ENCODE assay signal across 16 cellular contexts in genomic region chr2:147632193-147632592, GRCh38.
DNase-seq lines count a peak whose midpoint lies in the region; TF ChIP-seq lines count a peak whose summit lies in the region.
"Had no signal": no experiment of that assay in that cellular context is flagged by ENCODE, and none has a peak within 500 bp of the region (broad histone marks: within the 10 kb centered on the region; RNA-seq: fewer than 3 reads in every experiment).

No MANE protein-coding gene starts in this region.

- no peak for TF ChIP-seq CTCF in WERI-Rb-1 (IDR thresholded peaks at IDR 0.05; ENCODE audit: low read depth, low read length)

- CTCF ChIA-PET in activated CD4-positive, alpha-beta memory T cell treated with anti-CD3 and anti-CD28 coated beads, Interleukin-2, amount 10 ng/mL, durations not matched to agents 7 days and 5 days (lab: Charles Lee): no interaction called here
- CTCF ChIA-PET in activated CD4-positive, alpha-beta memory T cell treated with anti-CD3 and anti-CD28 coated beads for 36 hours (lab: Charles Lee): no interaction called here

- H3K4me3 Mint-ChIP-seq in activated CD4-positive, alpha-beta memory T cell treated with anti-CD3 and anti-CD28 coated beads, Interleukin-2, amount 10 ng/mL, durations not matched to agents 7 days and 5 days: no peak overlapping the region
- no peak overlapping the region for H3K4me3 Mint-ChIP-seq in activated CD4-positive, alpha-beta memory T cell treated with anti-CD3 and anti-CD28 coated beads for 36 hours
- H3K4me3 Mint-ChIP-seq: activated CD4-positive, alpha-beta T cell treated with anti-CD3 and anti-CD28 coated beads for 36 hours; activated T-cell treated with anti-CD3 and anti-CD28 coated beads, Interleukin-2, amount 50 U/mL, for 4 hours had no signal

- peak; percentile 26 for DNase-seq in activated CD4-positive, alpha-beta memory T cell treated with anti-CD3 and anti-CD28 coated beads, Interleukin-2, amount 10 ng/mL, durations not matched to agents 7 days and 5 days
- DNase-seq in activated CD4-positive, alpha-beta memory T cell treated with anti-CD3 and anti-CD28 coated beads for 36 hours: no peak
- DNase-seq in HT1080 (ENCODE audit: low read depth) (peak; percentile 55), RPMI7951 (ENCODE audit: low read depth) (peak; percentile 56), medulla oblongata (ENCODE audit: extremely low spot score) (peak; percentile 18), midbrain (lab: John Stamatoyannopoulos, UW) (no peak), WERI-Rb-1 (no peak), NCI-H345 (lab: John Stamatoyannopoulos, UW) (no peak)
- DNase-seq: activated CD4-positive, alpha-beta T cell treated with anti-CD3 and anti-CD28 coated beads for 36 hours; activated T-cell treated with anti-CD3 and anti-CD28 coated beads, Interleukin-2, amount 50 U/mL, for 4 hours; amygdala; Calu3; mesenchymal stem cell; NCI-H2227 treated with DMSO at 0.1 percent for 48 hours; PC-9; stimulated activated CD4-positive, alpha-beta T cell treated with anti-CD3 and anti-CD28 coated beads, Interleukin-4, amount 100 ng/mL, for 1 hour had no signal

- POLR2A ChIA-PET in activated CD4-positive, alpha-beta memory T cell treated with anti-CD3 and anti-CD28 coated beads, Interleukin-2, amount 10 ng/mL, durations not matched to agents 7 days and 5 days (lab: Charles Lee): no interaction called here
- POLR2A ChIA-PET in activated CD4-positive, alpha-beta memory T cell treated with anti-CD3 and anti-CD28 coated beads for 36 hours (lab: Charles Lee): no interaction called here

- no peak overlapping the region for H3K27ac ChIP-seq in WERI-Rb-1
- H3K27ac ChIP-seq: PC-9 had no signal

- no peaks in the 10 kb centered on the region for H3K36me3 ChIP-seq in WERI-Rb-1

- no peaks in the 10 kb centered on the region for H3K9me3 ChIP-seq in WERI-Rb-1 (ENCODE audit: severe bottlenecking)

- no peaks in the 10 kb centered on the region for H3K36me3 Mint-ChIP-seq in activated CD4-positive, alpha-beta memory T cell treated with anti-CD3 and anti-CD28 coated beads, Interleukin-2, amount 10 ng/mL, durations not matched to agents 7 days and 5 days (ENCODE audit: low read depth)
- H3K36me3 Mint-ChIP-seq in activated CD4-positive, alpha-beta memory T cell treated with anti-CD3 and anti-CD28 coated beads for 36 hours: no peaks in the 10 kb centered on the region

- H3K9me3 Mint-ChIP-seq in activated CD4-positive, alpha-beta memory T cell treated with anti-CD3 and anti-CD28 coated beads, Interleukin-2, amount 10 ng/mL, durations not matched to agents 7 days and 5 days: peaks cover 2% of the 10 kb centered on the region
- H3K9me3 Mint-ChIP-seq in activated CD4-positive, alpha-beta memory T cell treated with anti-CD3 and anti-CD28 coated beads for 36 hours: no peaks in the 10 kb centered on the region
- H3K9me3 Mint-ChIP-seq: activated T-cell treated with anti-CD3 and anti-CD28 coated beads, Interleukin-2, amount 50 U/mL, for 4 hours had no signal

- no peaks in the 10 kb centered on the region for H3K27me3 ChIP-seq in WERI-Rb-1 (ENCODE audit: insufficient read depth, low read depth, severe bottlenecking)

- intact Hi-C loops in activated CD4-positive, alpha-beta memory T cell treated with anti-CD3 and anti-CD28 coated beads for 36 hours (cut with micrococcal nuclease): loop anchor here (5.0 kb wide), 1 partner anchor 140 kb away; no protein-coding TSS in a partner anchor

- H3K4me3 ChIP-seq in WERI-Rb-1 (ENCODE audit: low read depth, low read length): no peak overlapping the region
- H3K4me3 ChIP-seq: PC-9 had no signal

- H3K27ac Mint-ChIP-seq in activated CD4-positive, alpha-beta memory T cell treated with anti-CD3 and anti-CD28 coated beads, Interleukin-2, amount 10 ng/mL, durations not matched to agents 7 days and 5 days: no peak overlapping the region
- H3K27ac Mint-ChIP-seq in activated CD4-positive, alpha-beta memory T cell treated with anti-CD3 and anti-CD28 coated beads for 36 hours: no peak overlapping the region

- no peaks in the 10 kb centered on the region for H3K27me3 Mint-ChIP-seq in activated CD4-positive, alpha-beta memory T cell treated with anti-CD3 and anti-CD28 coated beads, Interleukin-2, amount 10 ng/mL, durations not matched to agents 7 days and 5 days
- no peaks in the 10 kb centered on the region for H3K27me3 Mint-ChIP-seq in activated CD4-positive, alpha-beta memory T cell treated with anti-CD3 and anti-CD28 coated beads for 36 hours
- H3K27me3 Mint-ChIP-seq: activated CD4-positive, alpha-beta T cell treated with anti-CD3 and anti-CD28 coated beads for 36 hours had no signal

- peaks cover 12% of the 10 kb centered on the region for H3K4me1 Mint-ChIP-seq in activated CD4-positive, alpha-beta memory T cell treated with anti-CD3 and anti-CD28 coated beads, Interleukin-2, amount 10 ng/mL, durations not matched to agents 7 days and 5 days
- H3K4me1 Mint-ChIP-seq in activated CD4-positive, alpha-beta memory T cell treated with anti-CD3 and anti-CD28 coated beads for 36 hours (ENCODE audit: low read depth): peaks cover 46% of the 10 kb centered on the region

Comparison
In these comparisons a context has a peak if more than half of its experiments do, and no peak if none do; other contexts are left out.
1. DNase-seq: peak in activated CD4-positive, alpha-beta memory T cell treated with anti-CD3 and anti-CD28 coated beads, Interleukin-2, amount 10 ng/mL, durations not matched to agents 7 days and 5 days (single experiment), HT1080 (single experiment), RPMI7951 (single experiment) and medulla oblongata (single experiment); none in activated CD4-positive, alpha-beta memory T cell treated with anti-CD3 and anti-CD28 coated beads for 36 hours (single experiment), midbrain (single experiment), WERI-Rb-1 (single experiment) and NCI-H345 (single experiment).